In the genomic region with DNA sequence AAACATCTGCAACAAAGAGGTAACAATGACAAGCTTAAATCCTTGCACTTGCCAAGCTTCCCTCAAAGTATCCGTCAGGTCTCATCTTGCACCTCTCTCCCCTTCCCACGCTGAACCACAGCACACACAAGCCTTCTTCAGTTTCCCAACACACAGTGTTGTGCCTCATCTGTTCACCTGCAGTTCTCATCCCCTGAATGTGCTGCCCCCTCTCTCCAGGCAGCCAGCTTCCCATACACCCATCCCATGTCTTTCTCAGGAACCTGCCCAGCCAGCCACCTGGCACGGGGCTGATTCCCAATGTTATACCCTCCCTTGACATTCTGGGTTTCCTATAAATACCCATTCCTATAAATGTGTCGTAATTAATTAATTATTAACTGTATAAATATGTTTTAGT, we compare ENCODE assay signal across 19 cellular contexts.
DNase-seq lines count a peak whose midpoint lies in the region; ATAC-seq, FAIRE-seq and TF ChIP-seq lines count a peak whose summit lies in the region.
"Had no signal": no experiment of that assay in that cellular context is flagged by ENCODE, and none has a peak within 500 bp of the region (broad histone marks: within the 10 kb centered on the region; RNA-seq: fewer than 3 reads in every experiment).

No MANE protein-coding gene starts in this region.

- H3K9ac ChIP-seq in mesenchymal stem cell (ENCODE audit: low read length) (no peak overlapping the region), HepG2 (ENCODE audit: insufficient read depth, low read depth, low read length) (no peak overlapping the region)

- TF ChIP-seq EP300 in HepG2 (IDR thresholded peaks at IDR 0.05; ENCODE audit: low read depth in 2 of 2, low read length in 2 of 2) (no peak), HepG2 (CRISPR knock-in tag; IDR thresholded peaks at IDR 0.05; ENCODE audit: borderline replicate concordance) (no peak)

- no peak overlapping the region for H2BK12ac ChIP-seq in mesenchymal stem cell (ENCODE audit: low read length in 2 of 2)

- BruUV-seq in HepG2 (replicated peaks; lab: Mats Ljungman, UMichigan), result no TSS peak

- ATAC-seq in HepG2, result no peak
- no peak for ATAC-seq in GM18517 (IDR thresholded peaks at IDR 0.05; ENCODE audit: unreplicated experiment)
- ATAC-seq in HG02588 (IDR thresholded peaks at IDR 0.05; ENCODE audit: unreplicated experiment), result no peak

- H3K36me3 ChIP-seq in mesenchymal stem cell (ENCODE audit: control insufficient read depth in 1 of 2, insufficient read depth in 2 of 2, low read depth in 1 of 2, low read length in 2 of 2) (no peaks in the 10 kb centered on the region), HepG2 (replicated peaks in 1 of 2; ENCODE audit: control insufficient read depth in 1 of 2, insufficient read depth in 2 of 2, low read length in 2 of 2) (no peaks in the 10 kb centered on the region)
- H3K36me3 ChIP-seq: BE2C had no signal

- H3K27ac ChIP-seq in mesenchymal stem cell (ENCODE audit: low read length, poor library complexity, severe bottlenecking) (no peak overlapping the region), HepG2 (ENCODE audit: extremely low read length, insufficient read depth, low read length) (no peak overlapping the region)
- H3K27ac ChIP-seq: C4-2B had no signal

- no peak overlapping the region for H3K4me2 ChIP-seq in mesenchymal stem cell (ENCODE audit: low read length, poor library complexity, severe bottlenecking)
- no peak overlapping the region for H3K4me2 ChIP-seq in HepG2 (ENCODE audit: low read depth, low read length)

- H3K18ac ChIP-seq in mesenchymal stem cell (ENCODE audit: low read depth in 1 of 2, low read length in 2 of 2), result no peak overlapping the region

- in situ Hi-C loops in HepG2 (cut with HindIII; ENCODE audit: extremely low pct_ligation_motif_present, low pct_unique_long_range_greater_than_20kb), result no loop called here

- H2BK15ac ChIP-seq in mesenchymal stem cell (ENCODE audit: low read depth, poor library complexity, severe bottlenecking), result no peak overlapping the region

- H2AK5ac ChIP-seq in mesenchymal stem cell (ENCODE audit: low read length, severe bottlenecking), result peak overlapping the region; percentile 3

- H3K9me3 ChIP-seq in mesenchymal stem cell (ENCODE audit: control insufficient read depth, low read length), result no peaks in the 10 kb centered on the region
- H3K9me3 ChIP-seq in HepG2 (ENCODE audit: low read length), result no peaks in the 10 kb centered on the region
- H3K9me3 ChIP-seq: BE2C had no signal

- no peak overlapping the region for H3K23ac ChIP-seq in mesenchymal stem cell (ENCODE audit: low read length in 2 of 2)

- no peak overlapping the region for H4K8ac ChIP-seq in mesenchymal stem cell (ENCODE audit: low read length)

- H3K4ac ChIP-seq in mesenchymal stem cell (ENCODE audit: low read depth in 1 of 2, low read length in 2 of 2), result no peak overlapping the region

- intact Hi-C loops in HepG2 (cut with micrococcal nuclease; ENCODE audit: unreplicated experiment), result no loop called here

- FAIRE-seq in HepG2 (lab: Jason Lieb, UNC), result no peak
- FAIRE-seq: A204.1, G401.6, GM12891, GM19239, H1 had no signal

- TF ChIP-seq RAD21 in HepG2 (CRISPR knock-in tag; IDR thresholded peaks at IDR 0.05), result no peak

- POLR2A ChIA-PET in HepG2 (lab: Yijun Ruan, JAX), result no interaction called here

- H2BK5ac ChIP-seq in mesenchymal stem cell (ENCODE audit: low read depth, low read length, poor library complexity, severe bottlenecking), result no peak overlapping the region

- H3K79me1 ChIP-seq in mesenchymal stem cell (replicated peaks; ENCODE audit: low read length, poor library complexity, severe bottlenecking), result no peaks in the 10 kb centered on the region

- H3K4me3 ChIP-seq in mesenchymal stem cell (ENCODE audit: insufficient read depth in 1 of 2, low read depth in 1 of 2, low read length in 2 of 2) (no peak overlapping the region), HepG2 (replicated peaks in 1 of 3; ENCODE audit: insufficient read depth in 1 of 3, low read depth in 2 of 3, low read length in 3 of 3) (no peak overlapping the region)

- no peaks in the 10 kb centered on the region for H4K20me1 ChIP-seq in HepG2 (ENCODE audit: insufficient read depth, low read length)

- no peak for TF ChIP-seq POLR2A in HepG2 (IDR thresholded peaks at IDR 0.05; ENCODE audit: insufficient read depth in 1 of 2, low read depth in 2 of 2, low read length in 2 of 2)

- no peaks in the 10 kb centered on the region for H3K79me2 ChIP-seq in HepG2 (ENCODE audit: insufficient read depth, low read length)

- H3K14ac ChIP-seq in mesenchymal stem cell (ENCODE audit: low read length in 2 of 2), result no peak overlapping the region

- H4K91ac ChIP-seq in mesenchymal stem cell (ENCODE audit: low read length), result no peak overlapping the region

- CTCF ChIA-PET in HepG2 (lab: Yijun Ruan, JAX; ENCODE audit: low intra/inter-chr PET ratio, low total read pairs), result no interaction called here

- TF ChIP-seq CTCF in HepG2 (CRISPR knock-in tag; IDR thresholded peaks at IDR 0.05), result no peak

- H2BK120ac ChIP-seq in mesenchymal stem cell (ENCODE audit: low read depth, low read length), result no peak overlapping the region

- WGBS in mesenchymal stem cell, result 85% methylated on average over 2 of the region's 4 CpGs
- 58% methylated on average over 4 of the region's 4 CpGs for WGBS in HepG2 (ENCODE audit: low lambda C conversion rate)

- H3K27me3 ChIP-seq in mesenchymal stem cell (ENCODE audit: control insufficient read depth in 1 of 2, insufficient read depth in 1 of 2, low read length in 2 of 2) (no peaks in the 10 kb centered on the region), HepG2 (ENCODE audit: control insufficient read depth in 1 of 2, insufficient read depth in 2 of 2, low read length in 2 of 2) (no peaks in the 10 kb centered on the region)
- H3K27me3 ChIP-seq: BE2C had no signal

- no peak overlapping the region for H2AFZ ChIP-seq in mesenchymal stem cell (ENCODE audit: low read depth, low read length)
- H2AFZ ChIP-seq in HepG2 (ENCODE audit: low read length), result no peak overlapping the region

- DNase-seq in NCI-H526 (lab: John Stamatoyannopoulos, UW) (peak; percentile 43 to 72), dermis blood vessel endothelial cell (peak; percentile 18), mesenchymal stem cell (no peak), NCI-H1417 (lab: John Stamatoyannopoulos, UW) (no peak), HepG2 (ENCODE audit: low spot score) (no peak)
- DNase-seq: BE2C; CD4-positive, alpha-beta memory T cell; DMS79; HCEC 1CT; HFFc6; IMR-90 had no signal

- peaks cover 3% of the 10 kb centered on the region for H3K4me1 ChIP-seq in mesenchymal stem cell (ENCODE audit: control insufficient read depth, insufficient read depth, low read depth, low read length)
- H3K4me1 ChIP-seq in HepG2 (ENCODE audit: insufficient read depth, low read length), result no peaks in the 10 kb centered on the region
- H3K4me1 ChIP-seq: BE2C had no signal

TF ChIP-seq in HepG2, 621 proteins besides CTCF, POLR2A, EP300 and RAD21:
- no peak for TF ChIP-seq POGZ (CRISPR knock-in tag; IDR thresholded peaks at IDR 0.05)
- no peak for TF ChIP-seq SRF (IDR thresholded peaks at IDR 0.05; ENCODE audit: low read depth, low read length)
- TF ChIP-seq NR3C1 (CRISPR knock-in tag; IDR thresholded peaks at IDR 0.05), result no peak
- no peak for TF ChIP-seq THAP11 (CRISPR knock-in tag; IDR thresholded peaks at IDR 0.05)
- TF ChIP-seq HNRNPH1 (optimal IDR thresholded peaks at IDR 0.05; ENCODE audit: low read depth, low read length), result no peak
- TF ChIP-seq, protein P1, sequence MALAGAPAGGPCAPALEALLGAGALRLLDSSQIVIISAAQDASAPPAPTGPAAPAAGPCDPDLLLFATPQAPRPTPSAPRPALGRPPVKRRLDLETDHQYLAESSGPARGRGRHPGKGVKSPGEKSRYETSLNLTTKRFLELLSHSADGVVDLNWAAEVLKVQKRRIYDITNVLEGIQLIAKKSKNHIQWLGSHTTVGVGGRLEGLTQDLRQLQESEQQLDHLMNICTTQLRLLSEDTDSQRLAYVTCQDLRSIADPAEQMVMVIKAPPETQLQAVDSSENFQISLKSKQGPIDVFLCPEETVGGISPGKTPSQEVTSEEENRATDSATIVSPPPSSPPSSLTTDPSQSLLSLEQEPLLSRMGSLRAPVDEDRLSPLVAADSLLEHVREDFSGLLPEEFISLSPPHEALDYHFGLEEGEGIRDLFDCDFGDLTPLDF (CRISPR knock-in tag; IDR thresholded peaks at IDR 0.05), result no peak
- TF ChIP-seq ELF1 (CRISPR knock-in tag; IDR thresholded peaks at IDR 0.05), result no peak
- no peak for TF ChIP-seq ZFP36L1 (CRISPR knock-in tag; IDR thresholded peaks at IDR 0.05)
- TF ChIP-seq ZNF841 (CRISPR knock-in tag; IDR thresholded peaks at IDR 0.05; ENCODE audit: borderline replicate concordance), result no peak
TF ChIP-seq in HepG2: peak in this region for 0.

Comparison
In these comparisons a context has a peak if more than half of its experiments do, and no peak if none do; other contexts are left out.
1. DNase-seq: peak in NCI-H526 (2 of 2) and dermis blood vessel endothelial cell (single experiment); none in mesenchymal stem cell (single experiment), NCI-H1417 (0 of 3) and HepG2 (single experiment).